8 cellular contexts compared by ENCODE assay signal in the genomic region with DNA sequence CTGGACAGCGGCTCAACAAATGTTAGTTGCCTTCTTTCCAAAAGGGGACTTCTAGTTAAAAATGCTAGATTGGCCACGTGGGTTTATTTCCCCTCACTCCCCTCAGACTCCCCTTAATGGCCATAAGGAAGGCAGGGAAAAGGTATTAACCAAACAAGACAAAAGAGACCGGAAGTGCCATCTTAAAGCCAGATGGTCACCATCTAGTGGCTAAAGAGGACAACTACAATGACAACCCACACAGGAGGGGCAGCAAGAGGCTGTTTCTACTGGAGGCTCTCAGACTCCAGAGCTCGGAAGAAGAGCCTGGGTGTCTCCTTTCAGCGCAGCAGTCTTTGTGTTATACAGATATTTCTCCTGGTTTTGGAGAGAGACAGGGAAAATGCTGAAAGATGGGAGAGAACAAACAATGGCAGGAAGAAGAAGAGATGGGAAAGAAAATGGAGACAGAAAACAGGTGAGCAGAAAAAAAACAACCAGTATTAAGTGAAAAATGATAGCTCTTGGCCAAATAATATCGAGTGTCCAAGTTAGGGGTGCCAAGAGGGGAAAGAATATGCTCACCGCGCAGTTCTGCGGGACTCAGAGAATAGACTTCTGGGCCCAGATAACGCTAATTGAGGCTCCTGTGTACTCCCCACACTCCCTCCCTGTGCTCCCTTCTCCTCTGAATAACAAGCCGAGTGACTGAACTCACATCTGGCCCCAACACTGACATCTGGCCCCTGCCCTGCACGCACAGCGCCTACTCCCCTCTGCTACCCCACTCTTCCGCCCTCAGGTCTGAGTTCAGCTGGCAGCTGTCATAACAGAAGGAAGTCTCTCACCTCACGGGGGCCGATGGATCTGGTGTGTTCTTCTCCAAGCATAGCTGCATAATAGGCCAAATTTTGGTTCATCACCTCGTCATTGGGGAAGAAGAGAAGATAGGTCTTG. TPM values are rescaled to one million over a fixed set of nuclear protein-coding genes. Genes with fewer than 3 reads are reported as not detected.
DNase-seq lines count a peak whose midpoint lies in the region; ATAC-seq lines count a peak whose summit lies in the region.

No MANE protein-coding gene starts in this region.

- no peaks in the 10 kb centered on the region for H3K9me3 Mint-ChIP-seq in stimulated activated naive CD8-positive, alpha-beta T cell treated with anti-CD3 and anti-CD28 coated beads, Interleukin-15, amount 100 ng/mL, for 72 hours

- peak; percentile 49 for ATAC-seq in stimulated activated naive CD8-positive, alpha-beta T cell treated with anti-CD3 and anti-CD28 coated beads, Interleukin-15, amount 100 ng/mL, for 72 hours
- no peak for ATAC-seq in stimulated activated naive CD8-positive, alpha-beta T cell treated with anti-CD3 and anti-CD28 coated beads, Interleukin-15, Interleukin-2, amounts not matched to agents 100 U/mL and 50 U/mL, for 24 hours
- no peak for ATAC-seq in GM21529 (IDR thresholded peaks at IDR 0.05; ENCODE audit: unreplicated experiment)
- no peak for ATAC-seq in HG03521 (IDR thresholded peaks at IDR 0.05; ENCODE audit: unreplicated experiment)

- no peak for DNase-seq in stimulated activated naive CD8-positive, alpha-beta T cell treated with anti-CD3 and anti-CD28 coated beads, Interleukin-15, amount 100 ng/mL, for 72 hours
- no peak for DNase-seq in stimulated activated naive CD8-positive, alpha-beta T cell treated with anti-CD3 and anti-CD28 coated beads, Interleukin-15, Interleukin-2, amounts not matched to agents 100 U/mL and 50 U/mL, for 24 hours
- peak; percentile 8 for DNase-seq in NCI-H128 (lab: John Stamatoyannopoulos, UW; ENCODE audit: unreplicated experiment)
- DNase-seq in SW480 (ENCODE audit: low spot score): peak; percentile 61
- peak; percentile 63 for DNase-seq in fibroblast of the conjunctiva (ENCODE audit: low read depth)
- DNase-seq in posterior vena cava (ENCODE audit: low spot score): peak; percentile 67

- peak overlapping the region in 1 of 2 donors; percentile 48 for H3K27ac Mint-ChIP-seq in stimulated activated naive CD8-positive, alpha-beta T cell treated with anti-CD3 and anti-CD28 coated beads, Interleukin-15, amount 100 ng/mL, for 72 hours

- intact Hi-C loops in posterior vena cava (cut with DNase I): no loop called here

- H3K4me1 Mint-ChIP-seq in stimulated activated naive CD8-positive, alpha-beta T cell treated with anti-CD3 and anti-CD28 coated beads, Interleukin-15, amount 100 ng/mL, for 72 hours: peaks cover 3% of the 10 kb centered on the region

- no peaks in the 10 kb centered on the region for H3K27me3 Mint-ChIP-seq in stimulated activated naive CD8-positive, alpha-beta T cell treated with anti-CD3 and anti-CD28 coated beads, Interleukin-15, amount 100 ng/mL, for 72 hours

- no peak overlapping the region for H3K4me3 Mint-ChIP-seq in stimulated activated naive CD8-positive, alpha-beta T cell treated with anti-CD3 and anti-CD28 coated beads, Interleukin-15, amount 100 ng/mL, for 72 hours

RNA-seq across cellular contexts. Expression of a gene that starts 9.6 kb away (rescaled TPM):
- 10 to 100 TPM; 28.4 to 45.0 TPM for total RNA-seq in posterior vena cava

RNA-seq across cellular contexts. Expression of a gene that starts 9.8 kb away (rescaled TPM):
- 1 to 10 TPM; 6.0 to 6.5 TPM for total RNA-seq in posterior vena cava

RNA-seq across cellular contexts. Expression of a gene that starts 17.2 kb away (rescaled TPM):
- total RNA-seq in posterior vena cava: not detected

RNA-seq across cellular contexts. Expression of a gene that starts 27.6 kb away (rescaled TPM):
- not detected for total RNA-seq in posterior vena cava

RNA-seq across cellular contexts. Expression of a gene that starts 59.7 kb away (rescaled TPM):
- total RNA-seq in posterior vena cava: 1 to 10 TPM; 6.9 to 7.3 TPM

Comparison
In these comparisons a context has a peak if more than half of its experiments do, and no peak if none do; other contexts are left out.
1. DNase-seq: peak in NCI-H128 (single experiment), SW480 (single experiment), fibroblast of the conjunctiva (single experiment) and posterior vena cava (single experiment); none in stimulated activated naive CD8-positive, alpha-beta T cell treated with anti-CD3 and anti-CD28 coated beads, Interleukin-15, amount 100 ng/mL, for 72 hours (0 of 2) and stimulated activated naive CD8-positive, alpha-beta T cell treated with anti-CD3 and anti-CD28 coated beads, Interleukin-15, Interleukin-2, amounts not matched to agents 100 U/mL and 50 U/mL, for 24 hours (single experiment).